In the genomic region with DNA sequence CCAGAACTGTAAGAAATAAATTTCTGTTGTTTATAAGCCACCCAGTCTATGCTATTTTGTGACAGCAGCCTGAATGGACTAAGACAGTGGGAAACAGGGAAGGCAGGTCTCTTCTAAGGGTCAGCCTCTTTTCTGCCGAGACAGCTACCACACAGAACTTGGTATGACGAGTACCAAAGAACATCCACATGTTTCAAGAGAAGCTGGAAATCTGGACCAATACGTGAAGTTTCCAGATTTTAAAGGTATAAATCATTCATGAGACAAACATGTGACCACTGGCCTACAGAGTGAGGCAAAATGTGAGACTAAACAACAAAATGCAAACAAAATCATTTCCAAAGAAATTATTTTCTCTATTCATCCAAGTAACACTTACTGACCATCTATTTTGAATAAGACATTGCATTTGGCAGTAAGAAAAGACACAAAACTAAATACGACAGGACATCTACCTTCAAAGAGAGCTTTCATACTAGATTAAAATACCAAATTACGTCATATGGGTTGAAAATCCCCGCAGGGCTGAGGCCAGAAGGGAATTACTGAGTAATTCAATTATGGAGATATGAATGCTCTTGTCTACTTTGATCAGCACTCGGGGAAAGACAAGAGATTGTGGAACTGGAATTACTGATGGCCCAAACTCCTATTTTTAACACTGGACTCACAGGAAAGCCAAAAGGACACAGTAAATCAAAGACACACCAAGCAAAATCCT, we compare ENCODE assay signal across 14 cellular contexts. TPM values are rescaled to one million over a fixed set of nuclear protein-coding genes. Genes with fewer than 3 reads are reported as not detected.
A peak's percentile ranks its signal among the peaks of the same experiment; 100 is the strongest.
DNase-seq lines count a peak whose midpoint lies in the region; ATAC-seq, FAIRE-seq and TF ChIP-seq lines count a peak whose summit lies in the region.
"Had no signal": no experiment of that assay in that cellular context is flagged by ENCODE, and none has a peak within 500 bp of the region (broad histone marks: within the 10 kb centered on the region; RNA-seq: fewer than 3 reads in every experiment).

No MANE protein-coding gene starts in this region.

- peak overlapping the region; percentile 87 to 88 for H3K27ac ChIP-seq in liver (ENCODE audit: low read depth in 1 of 2, low read length in 2 of 2)
- no peak overlapping the region for H3K27ac ChIP-seq in HepG2 (ENCODE audit: extremely low read length, insufficient read depth, low read length)
- H3K27ac ChIP-seq in esophagus squamous epithelium, result peak overlapping the region; percentile 1 to 98 (median 98)
- H3K27ac ChIP-seq in osteoblast (ENCODE audit: low read depth, low read length), result peak overlapping the region; percentile 85
- H3K27ac ChIP-seq in CD8-positive, alpha-beta memory T cell (ENCODE audit: low read depth, low read length), result no peak overlapping the region
- H3K27ac ChIP-seq: A549 had no signal

- H3K4me3 ChIP-seq in liver (ENCODE audit: low read depth in 1 of 3, low read length in 3 of 3) (no peak overlapping the region), HepG2 (replicated peaks in 1 of 3; ENCODE audit: insufficient read depth in 1 of 3, low read depth in 2 of 3, low read length in 3 of 3) (no peak overlapping the region), esophagus squamous epithelium (no peak overlapping the region), osteoblast (ENCODE audit: insufficient read depth, low read length) (no peak overlapping the region)
- no peak overlapping the region for H3K4me3 ChIP-seq in CD8-positive, alpha-beta memory T cell (ENCODE audit: low read length)
- H3K4me3 ChIP-seq: A549 had no signal

- no peak for TF ChIP-seq EP300 in HepG2 (IDR thresholded peaks at IDR 0.05; ENCODE audit: low read depth in 2 of 2, low read length in 2 of 2)
- no peak for TF ChIP-seq EP300 in HepG2 (CRISPR knock-in tag; IDR thresholded peaks at IDR 0.05; ENCODE audit: borderline replicate concordance)

- H3K27me3 ChIP-seq in liver (ENCODE audit: control insufficient read depth in 4 of 4, insufficient read depth in 4 of 4, low read length in 3 of 4), result no peaks in the 10 kb centered on the region
- no peaks in the 10 kb centered on the region for H3K27me3 ChIP-seq in HepG2 (ENCODE audit: control insufficient read depth in 1 of 2, insufficient read depth in 2 of 2, low read length in 2 of 2)
- no peaks in the 10 kb centered on the region for H3K27me3 ChIP-seq in esophagus squamous epithelium
- no peaks in the 10 kb centered on the region for H3K27me3 ChIP-seq in osteoblast (ENCODE audit: insufficient read depth, low read length)
- H3K27me3 ChIP-seq in CD8-positive, alpha-beta memory T cell (ENCODE audit: insufficient read depth, low read length, poor library complexity, severe bottlenecking), result no peaks in the 10 kb centered on the region

- FAIRE-seq in HepG2 (lab: Jason Lieb, UNC), result no peak
- FAIRE-seq: A549 had no signal

- no TSS peak for BruUV-seq in HepG2 (replicated peaks; lab: Mats Ljungman, UMichigan)

- POLR2A ChIA-PET in HepG2 (lab: Yijun Ruan, JAX), result no interaction called here
- POLR2A ChIA-PET in CD8-positive, alpha-beta memory T cell (lab: Charles Lee), result no interaction called here

- H3K79me2 ChIP-seq in HepG2 (ENCODE audit: insufficient read depth, low read length) (peaks cover 64% of the 10 kb centered on the region), osteoblast (ENCODE audit: insufficient read depth, low read length) (peaks cover 98% of the 10 kb centered on the region)

- H3K9ac ChIP-seq in liver (ENCODE audit: low read depth in 1 of 2, low read length in 2 of 2), result peak overlapping the region in 1 of 2 donors; percentile 5
- no peak overlapping the region for H3K9ac ChIP-seq in HepG2 (ENCODE audit: insufficient read depth, low read depth, low read length)

- no peak overlapping the region for H3K4me2 ChIP-seq in HepG2 (ENCODE audit: low read depth, low read length)
- H3K4me2 ChIP-seq in osteoblast (ENCODE audit: insufficient read depth, low read length), result peak overlapping the region; percentile 33

- in situ Hi-C loops in HepG2 (cut with HindIII; ENCODE audit: extremely low pct_ligation_motif_present, low pct_unique_long_range_greater_than_20kb), result no loop called here

- no peak overlapping the region for H3K4me3 Mint-ChIP-seq in CD8-positive, alpha-beta memory T cell
- H3K4me3 Mint-ChIP-seq: T-helper 2 cell treated with Interferon-gamma antibody and Interleukin-4, amounts not matched to agents 5 μg/mL and 100 μg/mL, for 36 hours had no signal

- TF ChIP-seq POLR2A in HepG2 (IDR thresholded peaks at IDR 0.05; ENCODE audit: insufficient read depth in 1 of 2, low read depth in 2 of 2, low read length in 2 of 2) (no peak), esophagus squamous epithelium (IDR thresholded peaks at IDR 0.05) (no peak)

- H3K36me3 Mint-ChIP-seq in CD8-positive, alpha-beta memory T cell, result peaks cover 0 to 1% (median 0%) of the 10 kb centered on the region in 3 donors

- H3K9me3 Mint-ChIP-seq in CD8-positive, alpha-beta memory T cell, result no peaks in the 10 kb centered on the region
- H3K9me3 Mint-ChIP-seq: T-helper 2 cell treated with Interferon-gamma antibody and Interleukin-4, amounts not matched to agents 5 μg/mL and 100 μg/mL, for 36 hours had no signal

- TF ChIP-seq RAD21 in liver (IDR thresholded peaks at IDR 0.05) (no peak), HepG2 (CRISPR knock-in tag; IDR thresholded peaks at IDR 0.05) (no peak)

- TF ChIP-seq CTCF in liver (IDR thresholded peaks at IDR 0.05; ENCODE audit: low read depth, low read length, missing input control), result no peak
- no peak for TF ChIP-seq CTCF in HepG2 (CRISPR knock-in tag; IDR thresholded peaks at IDR 0.05)
- no peak for TF ChIP-seq CTCF in esophagus squamous epithelium (IDR thresholded peaks at IDR 0.05)
- TF ChIP-seq CTCF in osteoblast (IDR thresholded peaks at IDR 0.05; ENCODE audit: extremely low read depth, low read depth, low read length), result no peak

- no peak for DNase-seq in HepG2 (ENCODE audit: low spot score)
- no peak for DNase-seq in esophagus squamous epithelium (lab: John Stamatoyannopoulos, UW)
- DNase-seq in osteoblast (ENCODE audit: insufficient read length, low spot score, missing footprints), result peak; percentile 85
- no peak for DNase-seq in NCI-H774 (lab: John Stamatoyannopoulos, UW)
- DNase-seq in SIG-M5 (lab: John Stamatoyannopoulos, UW), result no peak
- no peak for DNase-seq in stimulated activated CD4-positive, alpha-beta T cell treated with anti-CD3 and anti-CD28 coated beads, Interleukin-2, amount 100 ng/mL, for 48 hours
- DNase-seq in CD8-positive, alpha-beta memory T cell, result no peak
- DNase-seq: activated T-cell treated with anti-CD3 and anti-CD28 coated beads, Interleukin-2, amount 50 U/mL, for 1 hour; cerebellar nuclear complex; NCI-H748 treated with DMSO at 0.1 percent for 48 hours; occipital lobe had no signal

- WGBS in liver, result 66% methylated on average over 7 of the region's 7 CpGs
- WGBS in HepG2 (ENCODE audit: low lambda C conversion rate), result 97% methylated on average over 7 of the region's 7 CpGs
- 45 to 56% methylated on average over 7 of the region's 7 CpGs for WGBS in esophagus squamous epithelium, 2 donors

- no peaks in the 10 kb centered on the region for H4K20me1 ChIP-seq in HepG2 (ENCODE audit: insufficient read depth, low read length)
- H4K20me1 ChIP-seq in osteoblast (ENCODE audit: insufficient read depth, low read length), result peaks cover 6% of the 10 kb centered on the region

- H3K9me3 ChIP-seq in liver (ENCODE audit: control insufficient read depth in 4 of 4, low read length in 3 of 4) (no peaks in the 10 kb centered on the region), HepG2 (ENCODE audit: low read length) (no peaks in the 10 kb centered on the region), esophagus squamous epithelium (no peaks in the 10 kb centered on the region), osteoblast (ENCODE audit: low read depth, low read length) (no peaks in the 10 kb centered on the region)
- no peaks in the 10 kb centered on the region for H3K9me3 ChIP-seq in CD8-positive, alpha-beta memory T cell (ENCODE audit: low read length)
- H3K9me3 ChIP-seq: A549 had no signal

- CTCF ChIA-PET in HepG2 (lab: Yijun Ruan, JAX; ENCODE audit: low intra/inter-chr PET ratio, low total read pairs), result no interaction called here
- CTCF ChIA-PET in CD8-positive, alpha-beta memory T cell (lab: Charles Lee), result no interaction called here

- no peaks in the 10 kb centered on the region for H3K36me3 ChIP-seq in liver (ENCODE audit: control insufficient read depth in 4 of 4, insufficient read depth in 3 of 4, low read depth in 1 of 4, low read length in 3 of 4)
- peaks cover 2 to 3% of the 10 kb centered on the region in 2 experiments; a peak in 1 of 5 replicates for H3K36me3 ChIP-seq in HepG2 (replicated peaks in 1 of 2; ENCODE audit: control insufficient read depth in 1 of 2, insufficient read depth in 2 of 2, low read length in 2 of 2)
- no peaks in the 10 kb centered on the region for H3K36me3 ChIP-seq in esophagus squamous epithelium
- H3K36me3 ChIP-seq in osteoblast (ENCODE audit: insufficient read depth, low read length), result no peaks in the 10 kb centered on the region
- H3K36me3 ChIP-seq in CD8-positive, alpha-beta memory T cell (ENCODE audit: insufficient read depth, low read length), result no peaks in the 10 kb centered on the region

- H3K4me1 ChIP-seq in liver (ENCODE audit: control insufficient read depth in 4 of 4, insufficient read depth in 4 of 4, low read length in 3 of 4), result peaks cover 5 to 76% (median 62%) of the 10 kb centered on the region in 4 donors
- peaks cover 36% of the 10 kb centered on the region for H3K4me1 ChIP-seq in HepG2 (ENCODE audit: insufficient read depth, low read length)
- peaks cover 29 to 89% (median 67%) of the 10 kb centered on the region in 3 donors for H3K4me1 ChIP-seq in esophagus squamous epithelium
- H3K4me1 ChIP-seq in osteoblast (ENCODE audit: insufficient read depth, low read length), result peaks cover 48% of the 10 kb centered on the region
- peaks cover 5% of the 10 kb centered on the region for H3K4me1 ChIP-seq in CD8-positive, alpha-beta memory T cell (ENCODE audit: insufficient read depth, low read length)

- ATAC-seq in HepG2, result no peak
- ATAC-seq: A549 had no signal

- H3K4me1 Mint-ChIP-seq in CD8-positive, alpha-beta memory T cell, result peaks cover 24 to 56% (median 55%) of the 10 kb centered on the region in 3 donors

- no peaks in the 10 kb centered on the region for H3K27me3 Mint-ChIP-seq in CD8-positive, alpha-beta memory T cell

- intact Hi-C loops in HepG2 (cut with micrococcal nuclease; ENCODE audit: unreplicated experiment) (no loop called here), esophagus squamous epithelium (cut with DNase I) (no loop called here)

- no peak overlapping the region for H3K27ac Mint-ChIP-seq in CD8-positive, alpha-beta memory T cell
- H3K27ac Mint-ChIP-seq: T-helper 2 cell treated with Interferon-gamma antibody and Interleukin-4, amounts not matched to agents 5 μg/mL and 100 μg/mL, for 36 hours had no signal

- H2AFZ ChIP-seq in HepG2 (ENCODE audit: low read length), result no peak overlapping the region
- no peak overlapping the region for H2AFZ ChIP-seq in osteoblast (ENCODE audit: low read length)

RNA-seq across cellular contexts. Expression of a gene that starts 7.2 kb away (rescaled TPM):
- total RNA-seq in liver (100 to 1,000 TPM in 1 of 2 donors, 10 to 100 TPM in 1; 81.0 to 136 TPM), HepG2 (2016; rRNA removed; fragmentation: Illumina TruSeq; extraction: Trizol) (23.5 and 43.4 TPM in 2 replicates), esophagus squamous epithelium (10 to 100 TPM; 50.3 to 91.2 (median 72.8) TPM), osteoblast (200 and 216 TPM in 2 replicates)
- polyA plus RNA-seq in liver (10 to 100 TPM; 58.2 to 66.5 TPM), HepG2 (2011; rRNA removed) (40.6 and 45.9 TPM in 2 replicates)
- total RNA-seq in HepG2 (2016; cell fraction: cytosol; rRNA removed; fragmentation: Illumina TruSeq; extraction: Trizol; ENCODE audit: low read depth), result 3.4 and 5.0 TPM in 2 replicates
- total RNA-seq in HepG2 (2016; cell fraction: insoluble cytoplasmic fraction; rRNA removed; fragmentation: Illumina TruSeq; extraction: Trizol), result 27.0 and 44.9 TPM in 2 replicates
- total RNA-seq in HepG2 (2016; cell fraction: membrane; rRNA removed; fragmentation: Illumina TruSeq; extraction: Trizol), result 11.4 and 14.4 TPM in 2 replicates
- 46.8 and 54.9 TPM in 2 replicates for total RNA-seq in HepG2 (2016; cell fraction: nucleus; rRNA removed; fragmentation: Illumina TruSeq; extraction: Trizol)
- 21.7 and 39.6 TPM in 2 replicates for polyA plus RNA-seq in HepG2 (2011; cell fraction: cytosol; rRNA removed)
- 16.5 and 20.8 TPM in 2 replicates for polyA plus RNA-seq in HepG2 (2011; cell fraction: nucleus; rRNA removed)
- polyA plus RNA-seq in HepG2 (2012), result 49.6 and 72.8 TPM in 2 replicates
- 2.5 and 3.1 TPM in 2 replicates for polyA plus RNA-seq in HepG2 (2016; cell fraction: cytosol; fragmentation: Illumina TruSeq; extraction: Trizol; ENCODE audit: low read depth)
- 20.1 and 21.1 TPM in 2 replicates for polyA plus RNA-seq in HepG2 (2016; cell fraction: insoluble cytoplasmic fraction; fragmentation: Illumina TruSeq; extraction: Trizol; ENCODE audit: low read depth)
- polyA plus RNA-seq in HepG2 (2016; cell fraction: membrane; fragmentation: Illumina TruSeq; extraction: Trizol; ENCODE audit: low read depth), result 6.3 and 6.6 TPM in 2 replicates
- 41.0 and 42.6 TPM in 2 replicates for polyA plus RNA-seq in HepG2 (2016; cell fraction: nucleus; fragmentation: Illumina TruSeq; extraction: Trizol; ENCODE audit: insufficient read depth, low read depth)
- 35.5 and 55.9 TPM in 2 replicates for polyA minus RNA-seq in HepG2 (2011; rRNA and poly(A)+ RNA removed; ENCODE audit: low replicate concordance)
- polyA minus RNA-seq in HepG2 (2011; cell fraction: cytosol; rRNA and poly(A)+ RNA removed), result 46.9 and 76.7 TPM in 2 replicates
- 69.5 and 87.4 TPM in 2 replicates for polyA minus RNA-seq in HepG2 (2011; cell fraction: nucleus; rRNA and poly(A)+ RNA removed)
- 1 to 10 TPM; 6.2 to 6.7 TPM for total RNA-seq in CD8-positive, alpha-beta memory T cell
- 17.6 TPM for polyA plus RNA-seq in CD8-positive, alpha-beta memory T cell

RNA-seq across cellular contexts. Expression of a gene that starts 45.1 kb away (rescaled TPM):
- total RNA-seq in liver, result 1 to 10 TPM; 1.3 to 2.0 TPM
- 1 to 10 TPM in 1 of 2 donors, under 1 TPM in 1; 0.85 to 2.5 TPM for polyA plus RNA-seq in liver
- total RNA-seq in HepG2 (2016; rRNA removed; fragmentation: Illumina TruSeq; extraction: Trizol), result 0.29 and 0.33 TPM in 2 replicates
- 0.30 TPM in 1 of 2 replicates, not detected in the other for total RNA-seq in HepG2 (2016; cell fraction: cytosol; rRNA removed; fragmentation: Illumina TruSeq; extraction: Trizol; ENCODE audit: low read depth)
- 0.37 and 0.65 TPM in 2 replicates for total RNA-seq in HepG2 (2016; cell fraction: insoluble cytoplasmic fraction; rRNA removed; fragmentation: Illumina TruSeq; extraction: Trizol)
- 0.25 and 0.41 TPM in 2 replicates for total RNA-seq in HepG2 (2016; cell fraction: membrane; rRNA removed; fragmentation: Illumina TruSeq; extraction: Trizol)
- 0.31 and 0.50 TPM in 2 replicates for total RNA-seq in HepG2 (2016; cell fraction: nucleus; rRNA removed; fragmentation: Illumina TruSeq; extraction: Trizol)
- polyA plus RNA-seq in HepG2 (2011; rRNA removed), result 0.60 and 0.66 TPM in 2 replicates
- polyA plus RNA-seq in HepG2 (2011; cell fraction: cytosol; rRNA removed), result 0.24 and 0.50 TPM in 2 replicates
- polyA plus RNA-seq in HepG2 (2011; cell fraction: nucleus; rRNA removed), result 0.06 and 1.5 TPM in 2 replicates
- 1.2 and 1.8 TPM in 2 replicates for polyA plus RNA-seq in HepG2 (2012)
- 0.27 and 0.29 TPM in 2 replicates for polyA plus RNA-seq in HepG2 (2016; cell fraction: cytosol; fragmentation: Illumina TruSeq; extraction: Trizol; ENCODE audit: low read depth)
- 0.29 and 0.50 TPM in 2 replicates for polyA plus RNA-seq in HepG2 (2016; cell fraction: insoluble cytoplasmic fraction; fragmentation: Illumina TruSeq; extraction: Trizol; ENCODE audit: low read depth)
- not detected in 2 replicates for polyA plus RNA-seq in HepG2 (2016; cell fraction: membrane; fragmentation: Illumina TruSeq; extraction: Trizol; ENCODE audit: low read depth)
- polyA plus RNA-seq in HepG2 (2016; cell fraction: nucleus; fragmentation: Illumina TruSeq; extraction: Trizol; ENCODE audit: insufficient read depth, low read depth), result 0.44 TPM in 1 of 2 replicates, not detected in the other
- polyA minus RNA-seq in HepG2 (2011; rRNA and poly(A)+ RNA removed; ENCODE audit: low replicate concordance), result 0.02 TPM in 1 of 2 replicates, not detected in the other
- 0.69 TPM in 1 of 2 replicates, not detected in the other for polyA minus RNA-seq in HepG2 (2011; cell fraction: cytosol; rRNA and poly(A)+ RNA removed)
- polyA minus RNA-seq in HepG2 (2011; cell fraction: nucleus; rRNA and poly(A)+ RNA removed), result 1.5 and 1.9 TPM in 2 replicates
- under 1 TPM in 2 of 4 donors, not detected in 2; 0.44 to 0.76 TPM for total RNA-seq in esophagus squamous epithelium
- under 0.01 and 0.36 TPM in 2 replicates for total RNA-seq in osteoblast
- not detected for total RNA-seq in CD8-positive, alpha-beta memory T cell
- polyA plus RNA-seq in CD8-positive, alpha-beta memory T cell, result not detected

RNA-seq across cellular contexts. Expression of a gene that starts 58.2 kb away (rescaled TPM):
- total RNA-seq in liver (10 to 100 TPM; 20.2 to 29.3 TPM), HepG2 (2016; rRNA removed; fragmentation: Illumina TruSeq; extraction: Trizol) (69.3 and 90.0 TPM in 2 replicates), esophagus squamous epithelium (10 to 100 TPM; 19.5 to 45.4 (median 36.5) TPM), osteoblast (51.9 and 52.8 TPM in 2 replicates)
- polyA plus RNA-seq in liver (10 to 100 TPM in 1 of 2 donors, 1 to 10 TPM in 1; 8.3 to 12.8 TPM), HepG2 (2011; rRNA removed) (22.9 and 36.1 TPM in 2 replicates)
- total RNA-seq in HepG2 (2016; cell fraction: cytosol; rRNA removed; fragmentation: Illumina TruSeq; extraction: Trizol; ENCODE audit: low read depth), result 120 and 132 TPM in 2 replicates
- 67.1 and 86.7 TPM in 2 replicates for total RNA-seq in HepG2 (2016; cell fraction: insoluble cytoplasmic fraction; rRNA removed; fragmentation: Illumina TruSeq; extraction: Trizol)
- 51.2 and 67.2 TPM in 2 replicates for total RNA-seq in HepG2 (2016; cell fraction: membrane; rRNA removed; fragmentation: Illumina TruSeq; extraction: Trizol)
- total RNA-seq in HepG2 (2016; cell fraction: nucleus; rRNA removed; fragmentation: Illumina TruSeq; extraction: Trizol), result 49.9 and 54.3 TPM in 2 replicates
- polyA plus RNA-seq in HepG2 (2011; cell fraction: cytosol; rRNA removed), result 14.6 and 21.0 TPM in 2 replicates
- 12.2 and 15.9 TPM in 2 replicates for polyA plus RNA-seq in HepG2 (2011; cell fraction: nucleus; rRNA removed)
- polyA plus RNA-seq in HepG2 (2012), result 20.9 and 27.3 TPM in 2 replicates
- 6.2 and 8.0 TPM in 2 replicates for polyA plus RNA-seq in HepG2 (2016; cell fraction: cytosol; fragmentation: Illumina TruSeq; extraction: Trizol; ENCODE audit: low read depth)
- 58.3 and 59.3 TPM in 2 replicates for polyA plus RNA-seq in HepG2 (2016; cell fraction: insoluble cytoplasmic fraction; fragmentation: Illumina TruSeq; extraction: Trizol; ENCODE audit: low read depth)
- 14.5 and 14.7 TPM in 2 replicates for polyA plus RNA-seq in HepG2 (2016; cell fraction: membrane; fragmentation: Illumina TruSeq; extraction: Trizol; ENCODE audit: low read depth)
- 60.9 and 62.3 TPM in 2 replicates for polyA plus RNA-seq in HepG2 (2016; cell fraction: nucleus; fragmentation: Illumina TruSeq; extraction: Trizol; ENCODE audit: insufficient read depth, low read depth)
- polyA minus RNA-seq in HepG2 (2011; rRNA and poly(A)+ RNA removed; ENCODE audit: low replicate concordance), result 31.7 and 31.8 TPM in 2 replicates
- 35.0 and 35.8 TPM in 2 replicates for polyA minus RNA-seq in HepG2 (2011; cell fraction: cytosol; rRNA and poly(A)+ RNA removed)
- polyA minus RNA-seq in HepG2 (2011; cell fraction: nucleus; rRNA and poly(A)+ RNA removed), result 48.5 and 64.5 TPM in 2 replicates
- 10 to 100 TPM; 56.6 to 63.3 TPM for total RNA-seq in CD8-positive, alpha-beta memory T cell
- 41.8 TPM for polyA plus RNA-seq in CD8-positive, alpha-beta memory T cell

Comparison
In these comparisons a context has a peak if more than half of its experiments do, and no peak if none do; other contexts are left out.
1. H3K27ac ChIP-seq: peak in liver (2 of 2), esophagus squamous epithelium (4 of 4) and osteoblast (single experiment); none in HepG2 (single experiment) and CD8-positive, alpha-beta memory T cell (single experiment).